Comparison of ENCODE assay signal across 1 cellular context in the genomic region with DNA sequence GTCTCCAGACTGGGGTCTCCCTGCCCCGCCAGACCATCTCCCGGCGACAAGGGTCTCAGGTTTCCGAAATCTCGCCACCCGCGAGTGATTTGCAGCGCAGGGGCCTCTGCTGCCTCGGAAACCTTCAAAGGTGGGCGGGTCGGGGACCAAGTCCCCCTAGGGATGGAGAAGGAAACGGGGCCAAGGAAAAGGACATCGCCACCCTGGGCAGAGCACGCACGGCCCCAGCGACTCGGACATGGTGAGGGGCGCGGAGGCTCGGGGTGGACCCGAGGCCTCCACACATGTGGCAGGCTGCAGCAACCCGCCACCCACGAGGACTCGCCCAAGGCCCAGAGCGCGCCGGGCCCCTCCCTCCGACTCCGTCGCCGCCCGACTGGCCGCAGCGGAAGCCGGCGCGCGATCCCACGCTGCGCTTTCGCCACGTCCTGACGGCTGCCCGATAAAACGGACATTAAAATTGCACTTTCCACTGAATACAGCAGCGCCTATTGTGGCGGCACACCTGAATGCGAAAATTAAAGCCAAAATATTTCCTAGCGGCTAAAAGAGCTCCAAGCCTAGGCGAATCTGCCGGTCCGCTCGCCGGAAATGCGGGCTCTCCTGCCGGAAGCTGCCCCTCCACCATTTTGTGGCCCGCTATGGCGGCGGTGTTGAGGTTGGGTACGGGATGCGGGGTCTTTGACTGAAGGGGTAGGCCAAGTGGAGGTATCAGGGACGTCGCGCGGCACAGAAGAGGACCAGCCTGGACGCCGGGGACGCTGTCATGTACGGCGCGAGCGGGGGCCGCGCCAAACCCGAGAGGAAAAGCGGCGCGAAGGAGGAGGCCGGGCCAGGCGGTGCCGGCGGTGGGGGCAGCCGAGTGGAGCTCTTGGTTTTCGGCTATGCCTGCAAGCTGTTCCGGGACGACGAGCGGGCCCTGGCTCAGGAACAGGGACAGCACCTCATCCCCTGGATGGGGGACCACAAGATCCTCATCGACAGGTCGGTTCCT.
TF ChIP-seq lines count a peak whose summit lies in the region.

A gene (plus strand): TSS at position 627 of the 994 bp plus-strand sequence. CDS start 140 bp downstream, at position 767.

TF ChIP-seq in HepG2, 621 proteins besides CTCF, POLR2A, EP300 and RAD21 (continued from another document and continues in another):
- TF ChIP-seq NONO (IDR thresholded peaks at IDR 0.05) (no peak), NONO (CRISPR knock-in tag; conservative IDR thresholded peaks at IDR 0.05) (peak; percentile 87), ZNF350 (CRISPR knock-in tag; IDR thresholded peaks at IDR 0.05; ENCODE audit: borderline replicate concordance, low read depth) (peak; percentile 96; the same call in 1 of the 2 replicates), SMAD1 (CRISPR knock-in tag; IDR thresholded peaks at IDR 0.05; ENCODE audit: borderline replicate concordance, low read depth) (peak; percentile 91), NBN (conservative IDR thresholded peaks at IDR 0.05) (no peak), ZC3H4 (CRISPR knock-in tag; IDR thresholded peaks at IDR 0.05; ENCODE audit: borderline replicate concordance) (no peak), RBFOX2 (IDR thresholded peaks at IDR 0.05; ENCODE audit: low read depth, low read length) (peak; percentile 94), ELF4 (CRISPR knock-in tag; IDR thresholded peaks at IDR 0.05; ENCODE audit: borderline replicate concordance) (peak; percentile 81; the same call in 1 of the 2 replicates), PAX8 (CRISPR knock-in tag; IDR thresholded peaks at IDR 0.05; ENCODE audit: borderline replicate concordance) (no peak), HNF4A (CRISPR knock-in tag; IDR thresholded peaks at IDR 0.05) (0 out of 2 replicates have a peak, but pooled peaks have one; percentile 36), ARHGAP35 (CRISPR knock-in tag; IDR thresholded peaks at IDR 0.05; ENCODE audit: borderline replicate concordance) (peak; percentile 22; the same call in 1 of the 2 replicates), ZNF766 (CRISPR knock-in tag; IDR thresholded peaks at IDR 0.05; ENCODE audit: borderline replicate concordance) (peak; percentile 87; the same call in 1 of the 2 replicates), RXRB (CRISPR knock-in tag; IDR thresholded peaks at IDR 0.05; ENCODE audit: borderline replicate concordance) (peak; percentile 41), SP2 (CRISPR knock-in tag; IDR thresholded peaks at IDR 0.05) (no peak; the same call in 1 of the 2 replicates), ZFP90 (CRISPR knock-in tag; IDR thresholded peaks at IDR 0.05; ENCODE audit: borderline replicate concordance) (peak; percentile 97), WIZ (CRISPR knock-in tag; IDR thresholded peaks at IDR 0.05) (peak; percentile 95), ETV5 (CRISPR knock-in tag; IDR thresholded peaks at IDR 0.05; ENCODE audit: borderline replicate concordance) (peak; percentile 91), NR2F6 (IDR thresholded peaks at IDR 0.05) (no peak), NR2F6 (CRISPR knock-in tag; IDR thresholded peaks at IDR 0.05) (no peak; the same call in 1 of the 2 replicates), XBP1 (CRISPR knock-in tag; IDR thresholded peaks at IDR 0.05) (no peak; the same call in 1 of the 2 replicates), ZNF850 (CRISPR knock-in tag; conservative IDR thresholded peaks at IDR 0.05) (peak; percentile 45; the same call in 1 of the 2 replicates), HOXA9 (CRISPR knock-in tag; IDR thresholded peaks at IDR 0.05; ENCODE audit: borderline replicate concordance) (no peak), KMT2B (CRISPR knock-in tag; IDR thresholded peaks at IDR 0.05) (peak; percentile 97), ZIK1 (CRISPR knock-in tag; IDR thresholded peaks at IDR 0.05; ENCODE audit: borderline replicate concordance, low read depth) (no peak), ZNF33B (CRISPR knock-in tag; IDR thresholded peaks at IDR 0.05) (peak; percentile 75; the same call in 1 of the 2 replicates), EED (CRISPR knock-in tag; IDR thresholded peaks at IDR 0.05) (peak; percentile 69; the same call in 1 of the 2 replicates), ZNF260 (CRISPR knock-in tag; IDR thresholded peaks at IDR 0.05; ENCODE audit: borderline replicate concordance, low read depth) (no peak), SOX5 (CRISPR knock-in tag; IDR thresholded peaks at IDR 0.05; ENCODE audit: borderline replicate concordance) (no peak), TMF1 (CRISPR knock-in tag; IDR thresholded peaks at IDR 0.05; ENCODE audit: low read depth) (peak; percentile 28; the same call in 1 of the 2 replicates), ATM (IDR thresholded peaks at IDR 0.05; ENCODE audit: borderline replicate concordance) (no peak), ZBTB38 (CRISPR knock-in tag; IDR thresholded peaks at IDR 0.05) (peak; percentile 80), ZMAT3 (CRISPR knock-in tag; conservative IDR thresholded peaks at IDR 0.05) (no peak), RELA (CRISPR knock-in tag; IDR thresholded peaks at IDR 0.05) (no peak), CBX2 (IDR thresholded peaks at IDR 0.05; ENCODE audit: low read depth, low read length) (no peak), CBX2 (CRISPR knock-in tag; IDR thresholded peaks at IDR 0.05; ENCODE audit: low read depth) (0 out of 2 replicates have a peak, but pooled peaks have one; percentile 43), SNAI1 (CRISPR knock-in tag; IDR thresholded peaks at IDR 0.05; ENCODE audit: borderline replicate concordance) (peak; percentile 54; the same call in 1 of the 2 replicates), YEATS4 (CRISPR knock-in tag; IDR thresholded peaks at IDR 0.05; ENCODE audit: borderline replicate concordance) (peak; percentile 95), ZFY (CRISPR knock-in tag; IDR thresholded peaks at IDR 0.05) (peak; percentile 96)
- TF ChIP-seq, protein P1, sequence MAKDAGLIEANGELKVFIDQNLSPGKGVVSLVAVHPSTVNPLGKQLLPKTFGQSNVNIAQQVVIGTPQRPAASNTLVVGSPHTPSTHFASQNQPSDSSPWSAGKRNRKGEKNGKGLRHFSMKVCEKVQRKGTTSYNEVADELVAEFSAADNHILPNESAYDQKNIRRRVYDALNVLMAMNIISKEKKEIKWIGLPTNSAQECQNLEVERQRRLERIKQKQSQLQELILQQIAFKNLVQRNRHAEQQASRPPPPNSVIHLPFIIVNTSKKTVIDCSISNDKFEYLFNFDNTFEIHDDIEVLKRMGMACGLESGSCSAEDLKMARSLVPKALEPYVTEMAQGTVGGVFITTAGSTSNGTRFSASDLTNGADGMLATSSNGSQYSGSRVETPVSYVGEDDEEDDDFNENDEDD (CRISPR knock-in tag; IDR thresholded peaks at IDR 0.05; ENCODE audit: borderline replicate concordance): peak; percentile 76; the same call in 1 of the 2 replicates
- TF ChIP-seq, protein P2, sequence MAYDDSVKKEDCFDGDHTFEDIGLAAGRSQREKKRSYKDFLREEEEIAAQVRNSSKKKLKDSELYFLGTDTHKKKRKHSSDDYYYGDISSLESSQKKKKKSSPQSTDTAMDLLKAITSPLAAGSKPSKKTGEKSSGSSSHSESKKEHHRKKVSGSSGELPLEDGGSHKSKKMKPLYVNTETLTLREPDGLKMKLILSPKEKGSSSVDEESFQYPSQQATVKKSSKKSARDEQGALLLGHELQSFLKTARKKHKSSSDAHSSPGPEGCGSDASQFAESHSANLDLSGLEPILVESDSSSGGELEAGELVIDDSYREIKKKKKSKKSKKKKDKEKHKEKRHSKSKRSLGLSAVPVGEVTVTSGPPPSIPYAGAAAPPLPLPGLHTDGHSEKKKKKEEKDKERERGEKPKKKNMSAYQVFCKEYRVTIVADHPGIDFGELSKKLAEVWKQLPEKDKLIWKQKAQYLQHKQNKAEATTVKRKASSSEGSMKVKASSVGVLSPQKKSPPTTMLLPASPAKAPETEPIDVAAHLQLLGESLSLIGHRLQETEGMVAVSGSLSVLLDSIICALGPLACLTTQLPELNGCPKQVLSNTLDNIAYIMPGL (CRISPR knock-in tag; IDR thresholded peaks at IDR 0.05; ENCODE audit: borderline replicate concordance in 1 of 2, low read depth in 1 of 2): peak; percentile 76 to 90; a peak in 3 of 4 replicates
- TF ChIP-seq, protein P3, sequence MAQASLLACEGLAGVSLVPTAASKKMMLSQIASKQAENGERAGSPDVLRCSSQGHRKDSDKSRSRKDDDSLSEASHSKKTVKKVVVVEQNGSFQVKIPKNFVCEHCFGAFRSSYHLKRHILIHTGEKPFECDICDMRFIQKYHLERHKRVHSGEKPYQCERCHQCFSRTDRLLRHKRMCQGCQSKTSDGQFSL (CRISPR knock-in tag; IDR thresholded peaks at IDR 0.05): peak; percentile 76
- TF ChIP-seq, protein P4, sequence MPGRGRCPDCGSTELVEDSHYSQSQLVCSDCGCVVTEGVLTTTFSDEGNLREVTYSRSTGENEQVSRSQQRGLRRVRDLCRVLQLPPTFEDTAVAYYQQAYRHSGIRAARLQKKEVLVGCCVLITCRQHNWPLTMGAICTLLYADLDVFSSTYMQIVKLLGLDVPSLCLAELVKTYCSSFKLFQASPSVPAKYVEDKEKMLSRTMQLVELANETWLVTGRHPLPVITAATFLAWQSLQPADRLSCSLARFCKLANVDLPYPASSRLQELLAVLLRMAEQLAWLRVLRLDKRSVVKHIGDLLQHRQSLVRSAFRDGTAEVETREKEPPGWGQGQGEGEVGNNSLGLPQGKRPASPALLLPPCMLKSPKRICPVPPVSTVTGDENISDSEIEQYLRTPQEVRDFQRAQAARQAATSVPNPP (CRISPR knock-in tag; IDR thresholded peaks at IDR 0.05): peak; percentile 92; the same call in 1 of the 2 replicates
- TF ChIP-seq, protein P5, sequence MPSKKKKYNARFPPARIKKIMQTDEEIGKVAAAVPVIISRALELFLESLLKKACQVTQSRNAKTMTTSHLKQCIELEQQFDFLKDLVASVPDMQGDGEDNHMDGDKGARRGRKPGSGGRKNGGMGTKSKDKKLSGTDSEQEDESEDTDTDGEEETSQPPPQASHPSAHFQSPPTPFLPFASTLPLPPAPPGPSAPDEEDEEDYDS (CRISPR knock-in tag; IDR thresholded peaks at IDR 0.05): no peak
- TF ChIP-seq, protein P6, sequence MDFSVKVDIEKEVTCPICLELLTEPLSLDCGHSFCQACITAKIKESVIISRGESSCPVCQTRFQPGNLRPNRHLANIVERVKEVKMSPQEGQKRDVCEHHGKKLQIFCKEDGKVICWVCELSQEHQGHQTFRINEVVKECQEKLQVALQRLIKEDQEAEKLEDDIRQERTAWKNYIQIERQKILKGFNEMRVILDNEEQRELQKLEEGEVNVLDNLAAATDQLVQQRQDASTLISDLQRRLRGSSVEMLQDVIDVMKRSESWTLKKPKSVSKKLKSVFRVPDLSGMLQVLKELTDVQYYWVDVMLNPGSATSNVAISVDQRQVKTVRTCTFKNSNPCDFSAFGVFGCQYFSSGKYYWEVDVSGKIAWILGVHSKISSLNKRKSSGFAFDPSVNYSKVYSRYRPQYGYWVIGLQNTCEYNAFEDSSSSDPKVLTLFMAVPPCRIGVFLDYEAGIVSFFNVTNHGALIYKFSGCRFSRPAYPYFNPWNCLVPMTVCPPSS (IDR thresholded peaks at IDR 0.05): no peak
- TF ChIP-seq, protein P7, sequence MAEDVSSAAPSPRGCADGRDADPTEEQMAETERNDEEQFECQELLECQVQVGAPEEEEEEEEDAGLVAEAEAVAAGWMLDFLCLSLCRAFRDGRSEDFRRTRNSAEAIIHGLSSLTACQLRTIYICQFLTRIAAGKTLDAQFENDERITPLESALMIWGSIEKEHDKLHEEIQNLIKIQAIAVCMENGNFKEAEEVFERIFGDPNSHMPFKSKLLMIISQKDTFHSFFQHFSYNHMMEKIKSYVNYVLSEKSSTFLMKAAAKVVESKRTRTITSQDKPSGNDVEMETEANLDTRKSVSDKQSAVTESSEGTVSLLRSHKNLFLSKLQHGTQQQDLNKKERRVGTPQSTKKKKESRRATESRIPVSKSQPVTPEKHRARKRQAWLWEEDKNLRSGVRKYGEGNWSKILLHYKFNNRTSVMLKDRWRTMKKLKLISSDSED (CRISPR knock-in tag; IDR thresholded peaks at IDR 0.05): no peak
- TF ChIP-seq, protein P8, sequence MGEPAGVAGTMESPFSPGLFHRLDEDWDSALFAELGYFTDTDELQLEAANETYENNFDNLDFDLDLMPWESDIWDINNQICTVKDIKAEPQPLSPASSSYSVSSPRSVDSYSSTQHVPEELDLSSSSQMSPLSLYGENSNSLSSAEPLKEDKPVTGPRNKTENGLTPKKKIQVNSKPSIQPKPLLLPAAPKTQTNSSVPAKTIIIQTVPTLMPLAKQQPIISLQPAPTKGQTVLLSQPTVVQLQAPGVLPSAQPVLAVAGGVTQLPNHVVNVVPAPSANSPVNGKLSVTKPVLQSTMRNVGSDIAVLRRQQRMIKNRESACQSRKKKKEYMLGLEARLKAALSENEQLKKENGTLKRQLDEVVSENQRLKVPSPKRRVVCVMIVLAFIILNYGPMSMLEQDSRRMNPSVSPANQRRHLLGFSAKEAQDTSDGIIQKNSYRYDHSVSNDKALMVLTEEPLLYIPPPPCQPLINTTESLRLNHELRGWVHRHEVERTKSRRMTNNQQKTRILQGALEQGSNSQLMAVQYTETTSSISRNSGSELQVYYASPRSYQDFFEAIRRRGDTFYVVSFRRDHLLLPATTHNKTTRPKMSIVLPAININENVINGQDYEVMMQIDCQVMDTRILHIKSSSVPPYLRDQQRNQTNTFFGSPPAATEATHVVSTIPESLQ (CRISPR knock-in tag; conservative IDR thresholded peaks at IDR 0.05): no peak
- TF ChIP-seq, protein P9, sequence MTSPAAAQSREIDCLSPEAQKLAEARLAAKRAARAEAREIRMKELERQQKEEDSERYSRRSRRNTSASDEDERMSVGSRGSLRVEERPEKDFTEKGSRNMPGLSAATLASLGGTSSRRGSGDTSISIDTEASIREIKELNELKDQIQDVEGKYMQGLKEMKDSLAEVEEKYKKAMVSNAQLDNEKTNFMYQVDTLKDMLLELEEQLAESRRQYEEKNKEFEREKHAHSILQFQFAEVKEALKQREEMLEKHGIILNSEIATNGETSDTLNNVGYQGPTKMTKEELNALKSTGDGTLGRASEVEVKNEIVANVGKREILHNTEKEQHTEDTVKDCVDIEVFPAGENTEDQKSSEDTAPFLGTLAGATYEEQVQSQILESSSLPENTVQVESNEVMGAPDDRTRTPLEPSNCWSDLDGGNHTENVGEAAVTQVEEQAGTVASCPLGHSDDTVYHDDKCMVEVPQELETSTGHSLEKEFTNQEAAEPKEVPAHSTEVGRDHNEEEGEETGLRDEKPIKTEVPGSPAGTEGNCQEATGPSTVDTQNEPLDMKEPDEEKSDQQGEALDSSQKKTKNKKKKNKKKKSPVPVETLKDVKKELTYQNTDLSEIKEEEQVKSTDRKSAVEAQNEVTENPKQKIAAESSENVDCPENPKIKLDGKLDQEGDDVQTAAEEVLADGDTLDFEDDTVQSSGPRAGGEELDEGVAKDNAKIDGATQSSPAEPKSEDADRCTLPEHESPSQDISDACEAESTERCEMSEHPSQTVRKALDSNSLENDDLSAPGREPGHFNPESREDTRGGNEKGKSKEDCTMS (CRISPR knock-in tag; conservative IDR thresholded peaks at IDR 0.05): no peak
- TF ChIP-seq, protein P10, sequence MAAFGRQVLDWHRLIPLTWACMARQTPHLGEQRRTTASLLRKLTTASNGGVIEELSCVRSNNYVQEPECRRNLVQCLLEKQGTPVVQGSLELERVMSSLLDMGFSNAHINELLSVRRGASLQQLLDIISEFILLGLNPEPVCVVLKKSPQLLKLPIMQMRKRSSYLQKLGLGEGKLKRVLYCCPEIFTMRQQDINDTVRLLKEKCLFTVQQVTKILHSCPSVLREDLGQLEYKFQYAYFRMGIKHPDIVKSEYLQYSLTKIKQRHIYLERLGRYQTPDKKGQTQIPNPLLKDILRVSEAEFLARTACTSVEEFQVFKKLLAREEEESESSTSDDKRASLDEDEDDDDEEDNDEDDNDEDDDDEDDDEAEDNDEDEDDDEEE (CRISPR knock-in tag; IDR thresholded peaks at IDR 0.05): no peak
